8 cellular contexts compared by ENCODE assay signal in genomic region chr5:149561848-149562247, GRCh38.
DNase-seq lines count a peak whose midpoint lies in the region; ATAC-seq and TF ChIP-seq lines count a peak whose summit lies in the region.

No MANE protein-coding gene starts in this region.

- H3K9me3 ChIP-seq in adipocyte (ENCODE audit: control insufficient read depth, low read length): no peaks in the 10 kb centered on the region
- H3K9me3 ChIP-seq in iPS-18a (ENCODE audit: control insufficient read depth, low read depth, low read length): no peaks in the 10 kb centered on the region
- H3K9me3 ChIP-seq in subcutaneous abdominal adipose tissue (ENCODE audit: control insufficient read depth in 5 of 5, low read length in 5 of 5): no peaks in the 10 kb centered on the region

- H3K36me3 ChIP-seq in adipocyte (ENCODE audit: control insufficient read depth, insufficient read depth, low read length, severe bottlenecking): no peaks in the 10 kb centered on the region
- H3K36me3 ChIP-seq in iPS-18a (ENCODE audit: control insufficient read depth, low read depth, low read length): no peaks in the 10 kb centered on the region
- H3K36me3 ChIP-seq in subcutaneous abdominal adipose tissue (ENCODE audit: control insufficient read depth in 5 of 5, insufficient read depth in 5 of 5, low read length in 5 of 5): no peaks in the 10 kb centered on the region

- POLR2A ChIA-PET in AG04449 (lab: Yijun Ruan, JAX): interaction anchor here (0.6 to 3.8 kb wide), 5 partner anchors 11 to 126 kb away, joined by 3 to 23 read pairs (median 14); partner anchors contain the start of gene CSNK1A1

- H3K27ac ChIP-seq in iPS-18a (ENCODE audit: low read length) (no peak overlapping the region), subcutaneous abdominal adipose tissue (ENCODE audit: low read depth, low read length) (peak overlapping the region; percentile 54)

- H3K4me1 ChIP-seq in adipocyte (ENCODE audit: control insufficient read depth, insufficient read depth, low read length) (peaks cover 55% of the 10 kb centered on the region), iPS-18a (ENCODE audit: control insufficient read depth, low read depth, low read length) (peaks cover 25% of the 10 kb centered on the region), subcutaneous abdominal adipose tissue (ENCODE audit: control insufficient read depth in 5 of 5, insufficient read depth in 5 of 5, low read length in 5 of 5) (peaks cover 2 to 26% (median 22%) of the 10 kb centered on the region in 5 donors)

- H3K9ac ChIP-seq in adipocyte (ENCODE audit: low read length) (peak overlapping the region; percentile 80), iPS-18a (ENCODE audit: low read length) (peak overlapping the region; percentile 2), subcutaneous abdominal adipose tissue (ENCODE audit: low read length in 5 of 5) (peak overlapping the region in 1 of 5 donors; percentile 4)

- ATAC-seq in GM19397 (IDR thresholded peaks at IDR 0.05; ENCODE audit: unreplicated experiment): no peak

- no peak for TF ChIP-seq CTCF in AG04449 (IDR thresholded peaks at IDR 0.05; ENCODE audit: insufficient read depth, low read length, missing control alignments)

- H3K27me3 ChIP-seq in adipocyte (replicated peaks; ENCODE audit: control insufficient read depth, insufficient read depth, low read length) (no peaks in the 10 kb centered on the region), iPS-18a (ENCODE audit: control insufficient read depth, insufficient read depth, low read length) (no peaks in the 10 kb centered on the region), subcutaneous abdominal adipose tissue (ENCODE audit: control insufficient read depth in 5 of 5, insufficient read depth in 4 of 5, low read length in 5 of 5) (no peaks in the 10 kb centered on the region)

- no peak overlapping the region for H3K4me3 ChIP-seq in AG04449 (ENCODE audit: low read depth, low read length)
- peak overlapping the region; percentile 42 for H3K4me3 ChIP-seq in adipocyte (ENCODE audit: low read length)
- no peak overlapping the region for H3K4me3 ChIP-seq in iPS-18a (ENCODE audit: low read length)
- no peak overlapping the region for H3K4me3 ChIP-seq in subcutaneous abdominal adipose tissue (ENCODE audit: low read depth in 1 of 5, low read length in 5 of 5)

- CTCF ChIA-PET in AG04449 (lab: Yijun Ruan, JAX): interaction anchor here (0.6 to 15.7 kb wide), 14 partner anchors 10 to 296 kb away, joined by 3 to 678 read pairs (median 10); partner anchors contain the start of gene CSNK1A1

- DNase-seq in AG04449 (ENCODE audit: low read depth, low spot score) (peak; percentile 82), HS-5 (ENCODE audit: low read depth) (peak; percentile 90), adipocyte (ENCODE audit: low read depth) (peak; percentile 92), C1 segment of cervical spinal cord (lab: John Stamatoyannopoulos, UW) (no peak)
- DNase-seq in stimulated activated CD4-positive, alpha-beta T cell treated with anti-CD3 and anti-CD28 coated beads, Interleukin-4, amount 100 ng/mL, for 4 hours: no peak

Comparison
In these comparisons a context has a peak if more than half of its experiments do, and no peak if none do; other contexts are left out.
1. DNase-seq: peak in AG04449 (single experiment), HS-5 (single experiment) and adipocyte (single experiment); none in stimulated activated CD4-positive, alpha-beta T cell treated with anti-CD3 and anti-CD28 coated beads, Interleukin-4, amount 100 ng/mL, for 4 hours (0 of 2) and C1 segment of cervical spinal cord (0 of 14).